16 cellular contexts compared by ENCODE assay signal in genomic region chr10:31317171-31317570, GRCh38. TPM values are rescaled to one million over a fixed set of nuclear protein-coding genes. Genes with fewer than 3 reads are reported as not detected.
DNase-seq lines count a peak whose midpoint lies in the region; ATAC-seq, FAIRE-seq and TF ChIP-seq lines count a peak whose summit lies in the region.
"Had no signal": no experiment of that assay in that cellular context is flagged by ENCODE, and none has a peak within 500 bp of the region (broad histone marks: within the 10 kb centered on the region; RNA-seq: fewer than 3 reads in every experiment).

No MANE protein-coding gene starts in this region.

- no peak for TF ChIP-seq POLR2A in GM12878 (IDR thresholded peaks at IDR 0.05; ENCODE audit: low read depth, low read length)
- TF ChIP-seq POLR2A in lower leg skin (IDR thresholded peaks at IDR 0.05), result no peak

- FAIRE-seq in GM12878 (lab: Jason Lieb, UNC), result no peak
- FAIRE-seq: A204.1, D721Med had no signal

- in situ Hi-C loops in GM12878 (cut with MboI), result no loop called here

- H3K79me2 ChIP-seq in Loucy (ENCODE audit: insufficient read depth, low read length) (peaks cover 45% of the 10 kb centered on the region), GM12878 (ENCODE audit: control insufficient read depth, insufficient read depth, low read length) (peaks cover 53% of the 10 kb centered on the region)

- RAD21 ChIA-PET in GM12878 (lab: Charles Lee; ENCODE audit: unreplicated experiment), result interaction anchor here (1.0 to 2.4 kb wide), 9 partner anchors 16 to 533 kb away, joined by 3 to 10 read pairs (median 5); partner anchors contain the start of gene ZNF438

- H3K4me3 ChIP-seq in Loucy (ENCODE audit: low read length, poor library complexity, severe bottlenecking) (peak overlapping the region; percentile 86), GM12878 (no peak overlapping the region), psoas muscle (no peak overlapping the region), lower leg skin (ENCODE audit: low read depth, poor library complexity, severe bottlenecking) (no peak overlapping the region)

- H3K27me3 Mint-ChIP-seq in activated CD4-positive, alpha-beta T cell treated with anti-CD3 and anti-CD28 coated beads for 36 hours, result no peaks in the 10 kb centered on the region

- no peak for TF ChIP-seq RAD21 in GM12878 (IDR thresholded peaks at IDR 0.05; ENCODE audit: insufficient read depth, low read depth, low read length)

- no peaks in the 10 kb centered on the region for H3K9me3 ChIP-seq in Loucy (ENCODE audit: insufficient read depth, low read depth, low read length)
- H3K9me3 ChIP-seq in GM12878 (replicated peaks; ENCODE audit: control insufficient read depth, insufficient read depth, low read length), result no peaks in the 10 kb centered on the region
- H3K9me3 ChIP-seq in psoas muscle, result no peaks in the 10 kb centered on the region
- H3K9me3 ChIP-seq: body of pancreas, transverse colon had no signal

- no peaks in the 10 kb centered on the region for H3K36me3 ChIP-seq in Loucy (ENCODE audit: insufficient read depth, low read length)
- no peaks in the 10 kb centered on the region for H3K36me3 ChIP-seq in GM12878 (ENCODE audit: control insufficient read depth in 2 of 2, insufficient read depth in 2 of 2, low read length in 1 of 2)
- H3K36me3 ChIP-seq in psoas muscle (ENCODE audit: insufficient read depth in 1 of 2, low read depth in 1 of 2), result no peaks in the 10 kb centered on the region
- H3K36me3 ChIP-seq: transverse colon had no signal

- no peak for DNase-seq in activated CD4-positive, alpha-beta T cell treated with anti-CD3 and anti-CD28 coated beads for 36 hours
- DNase-seq in activated CD4-positive, alpha-beta T cell treated with anti-CD3 and anti-CD28 coated beads, Interleukin-2, amount 50 U/mL, for 48 hours, result no peak
- DNase-seq in GM12878 (ENCODE audit: low read depth, low spot score), result no peak
- no peak for DNase-seq in psoas muscle
- DNase-seq in lower leg skin (ENCODE audit: low spot score in 2 of 2), result no peak
- DNase-seq in HPDE6-E6E7 (ENCODE audit: extremely low spot score), result no peak
- DNase-seq: body of pancreas; effector CD4-positive, alpha-beta T cell; NCI-H226; transverse colon had no signal

- H3F3A ChIP-seq in Loucy (ENCODE audit: low read depth), result no peaks in the 10 kb centered on the region

- WGBS in GM12878 (ENCODE audit: insufficient coverage, insufficient replicate concordance, low lambda C conversion rate, missing lambda C conversion rate), result 99% methylated on average over 5 of the region's 5 CpGs
- 81 to 91% (median 85%) methylated on average over 5 of the region's 5 CpGs for WGBS in psoas muscle, 3 donors
- whole genome bisulfite sequencing in lower leg skin, 2 donors, result 93 to 96% methylated on average over 5 of the region's 5 CpGs

- ATAC-seq in activated CD4-positive, alpha-beta T cell treated with anti-CD3 and anti-CD28 coated beads for 36 hours, result no peak
- no peak for ATAC-seq in GM12878
- no peak for ATAC-seq in psoas muscle
- ATAC-seq in HG02763 (IDR thresholded peaks at IDR 0.05; ENCODE audit: unreplicated experiment), result no peak
- ATAC-seq: body of pancreas, Panc1 had no signal

- BruUV-seq in GM12878 (replicated peaks; lab: Mats Ljungman, UMichigan), result no TSS peak

- H3K36me3 Mint-ChIP-seq in activated CD4-positive, alpha-beta T cell treated with anti-CD3 and anti-CD28 coated beads for 36 hours (ENCODE audit: low read depth), result peaks cover 8% of the 10 kb centered on the region

- no peak for TF ChIP-seq EP300 in GM12878 (IDR thresholded peaks at IDR 0.05; ENCODE audit: borderline replicate concordance in 1 of 2, control insufficient read depth in 1 of 2, low read depth in 2 of 2, low read length in 2 of 2)

- H3K4me1 ChIP-seq in Loucy (ENCODE audit: insufficient read depth, low read length, poor library complexity, severe bottlenecking), result peaks cover 41% of the 10 kb centered on the region
- peaks cover 7% of the 10 kb centered on the region for H3K4me1 ChIP-seq in GM12878 (ENCODE audit: control insufficient read depth, insufficient read depth, low read length)
- H3K4me1 ChIP-seq in psoas muscle, result peaks cover 17% of the 10 kb centered on the region

- no peak overlapping the region for H3K27ac Mint-ChIP-seq in activated CD4-positive, alpha-beta T cell treated with anti-CD3 and anti-CD28 coated beads for 36 hours

- H4K20me1 ChIP-seq in Loucy (ENCODE audit: insufficient read depth, low read length, poor library complexity, severe bottlenecking), result peaks cover 22% of the 10 kb centered on the region
- H4K20me1 ChIP-seq in GM12878 (ENCODE audit: control insufficient read depth, insufficient read depth), result no peaks in the 10 kb centered on the region

- no peaks in the 10 kb centered on the region for H3K9me3 Mint-ChIP-seq in activated CD4-positive, alpha-beta T cell treated with anti-CD3 and anti-CD28 coated beads for 36 hours (ENCODE audit: low read depth)

- CTCF ChIA-PET in activated CD4-positive, alpha-beta T cell treated with anti-CD3 and anti-CD28 coated beads for 36 hours (lab: Charles Lee), result interaction anchor here (0.6 to 1.5 kb wide), 5 partner anchors 17 to 677 kb away, joined by 3 to 4 read pairs (median 4); no protein-coding TSS in a partner anchor
- CTCF ChIA-PET in GM12878 (lab: Yijun Ruan, JAX), result interaction anchor here (0.8 to 1.7 kb wide), 3 partner anchors 152 to 534 kb away, joined by 3 to 4 read pairs (median 3); no protein-coding TSS in a partner anchor

- POLR2A ChIA-PET in activated CD4-positive, alpha-beta T cell treated with anti-CD3 and anti-CD28 coated beads for 36 hours (lab: Charles Lee), result interaction anchor here (1.2 kb wide), 1 partner anchor 216 kb away, joined by 3 read pairs; no protein-coding TSS in a partner anchor
- POLR2A ChIA-PET in GM12878 (lab: Charles Lee), result interaction anchor here (1.0 to 1.8 kb wide), 2 partner anchors 36 to 285 kb away, joined by 3 to 6 read pairs; partner anchors contain the start of gene ZNF438

- H2AFZ ChIP-seq in Loucy (ENCODE audit: low read length) (no peak overlapping the region), GM12878 (ENCODE audit: control insufficient read depth, low read depth, low read length) (no peak overlapping the region)

- H3K9ac ChIP-seq in Loucy (ENCODE audit: low read depth, low read length, poor library complexity, severe bottlenecking) (no peak overlapping the region), GM12878 (ENCODE audit: control insufficient read depth, insufficient read depth, low read length) (no peak overlapping the region)

- SMC1A ChIA-PET in GM12878 (lab: Charles Lee; ENCODE audit: uncharacterized antibody, unreplicated experiment), result interaction anchor here (0.9 to 2.0 kb wide), 8 partner anchors 12 to 533 kb away, joined by 3 to 9 read pairs (median 4); partner anchors contain the start of gene ZNF438

- no peaks in the 10 kb centered on the region for H3K9me2 ChIP-seq in Loucy (replicated peaks; ENCODE audit: low read depth, low read length)

- TF ChIP-seq CTCF in Loucy (conservative IDR thresholded peaks at IDR 0.05; ENCODE audit: low read length) (no peak), GM12878 (IDR thresholded peaks at IDR 0.05 in 2 of 3, conservative IDR thresholded peaks at IDR 0.05 in 1 of 3; ENCODE audit: control insufficient read depth in 2 of 3, extremely low read depth in 1 of 3, insufficient read depth in 1 of 3, low read depth in 3 of 3, low read length in 3 of 3) (no peak), psoas muscle (IDR thresholded peaks at IDR 0.05) (no peak), lower leg skin (IDR thresholded peaks at IDR 0.05) (no peak)

- peak overlapping the region; percentile 42 for H3K4me3 Mint-ChIP-seq in activated CD4-positive, alpha-beta T cell treated with anti-CD3 and anti-CD28 coated beads for 36 hours

- H3K27ac ChIP-seq in GM12878 (ENCODE audit: control insufficient read depth, insufficient read depth) (no peak overlapping the region), psoas muscle (peak overlapping the region; percentile 23)
- H3K27ac ChIP-seq: HL-60 had no signal

- H3K27me3 ChIP-seq in Loucy (ENCODE audit: insufficient read depth, low read length, poor library complexity, severe bottlenecking) (no peaks in the 10 kb centered on the region), GM12878 (replicated peaks in 1 of 2; ENCODE audit: control insufficient read depth in 2 of 2, insufficient read depth in 2 of 2, low read length in 1 of 2) (no peaks in the 10 kb centered on the region), psoas muscle (ENCODE audit: insufficient read depth in 3 of 3, low read length in 2 of 3) (no peaks in the 10 kb centered on the region)
- H3K27me3 ChIP-seq: body of pancreas had no signal

- intact Hi-C loops in activated CD4-positive, alpha-beta T cell treated with anti-CD3 and anti-CD28 coated beads for 36 hours (cut with DNase I, micrococcal nuclease), result loop anchor here (5.0 to 10.0 kb wide), 8 partner anchors 180 to 1130 kb away; partner anchors contain the start of gene CCDC7 (in 1 of the 2)
- intact Hi-C loops in GM12878 (cut with micrococcal nuclease; ENCODE audit: unreplicated experiment) (loop anchor here (5.0 to 10.0 kb wide), 4 partner anchors 182 to 580 kb away; no protein-coding TSS in a partner anchor), psoas muscle (cut with DNase I) (loop anchor here (5.0 to 10.0 kb wide), 5 partner anchors 182 to 532 kb away; no protein-coding TSS in a partner anchor), lower leg skin (cut with DNase I; ENCODE audit: low total_unique reads) (no loop called here)

- H3K4me2 ChIP-seq in Loucy (ENCODE audit: low read depth, low read length, poor library complexity, severe bottlenecking) (peak overlapping the region; percentile 77), GM12878 (ENCODE audit: control insufficient read depth, insufficient read depth) (peak overlapping the region; percentile 62)

- H3K4me1 Mint-ChIP-seq in activated CD4-positive, alpha-beta T cell treated with anti-CD3 and anti-CD28 coated beads for 36 hours, result peaks cover 26% of the 10 kb centered on the region

RNA-seq across cellular contexts. Expression of gene ZEB1, which starts 1.8 kb away (rescaled TPM):
- total RNA-seq in activated CD4-positive, alpha-beta T cell treated with anti-CD3 and anti-CD28 coated beads for 36 hours, result 10 to 100 TPM; 32.0 to 49.0 TPM
- total RNA-seq in GM12878 (2013; cell fraction: nucleolus; rRNA removed), result 160 and 171 TPM in 2 replicates
- total RNA-seq in GM12878 (2014; rRNA removed) (19.1 and 30.7 TPM in 2 replicates), GM12878 (2014; rRNA removed; fragmentation: Illumina TruSeq; extraction: Trizol) (35.6 and 37.0 TPM in 2 replicates), GM12878 (2021) (25.7 and 26.3 TPM in 2 replicates), psoas muscle (10 to 100 TPM; 92.0 to 99.8 (median 95.3) TPM), lower leg skin (10 to 100 TPM in 2 of 4 donors, 1 to 10 TPM in 2; 7.1 to 28.7 (median 10.6) TPM)
- polyA plus RNA-seq in GM12878 (2011; ENCODE audit: low read depth), result 10.3 TPM
- polyA plus RNA-seq in GM12878 (2011; rRNA removed) (29.7 and 39.7 TPM in 2 replicates), GM12878 (2014; fragmentation: Illumina TruSeq; extraction: Trizol) (28.7 and 36.4 TPM in 2 replicates), GM12878 (2014; fragmentation: Nextera tagmentation; extraction: Ambion mirVana) (10 to 100 TPM; 10.4 to 16.8 TPM), GM12878 (2014; rRNA removed) (13.2 and 15.4 TPM in 2 replicates), GM12878 (2016; fragmentation: Nextera tagmentation; extraction: Ambion mirVana) (10 to 100 TPM; 23.9 to 25.1 TPM), psoas muscle (10 to 100 TPM; 18.7 to 34.2 (median 23.8) TPM)
- polyA plus RNA-seq in GM12878 (2011; cell fraction: cytosol; rRNA removed), result 11.4 and 12.4 TPM in 2 replicates
- 45.9 and 48.9 TPM in 2 replicates for polyA plus RNA-seq in GM12878 (2011; cell fraction: nucleus; rRNA removed)
- polyA plus RNA-seq in GM12878 (2012), result 10.9 and 15.2 TPM in 2 replicates
- polyA minus RNA-seq in GM12878 (2011; rRNA and poly(A)+ RNA removed), result 54.2 and 111 TPM in 2 replicates
- polyA minus RNA-seq in GM12878 (2011; cell fraction: cytosol; rRNA and poly(A)+ RNA removed), result 23.4 and 26.3 TPM in 2 replicates
- polyA minus RNA-seq in GM12878 (2011; cell fraction: nucleus; rRNA and poly(A)+ RNA removed), result 87.2 and 150 TPM in 2 replicates
